In the genomic region with DNA sequence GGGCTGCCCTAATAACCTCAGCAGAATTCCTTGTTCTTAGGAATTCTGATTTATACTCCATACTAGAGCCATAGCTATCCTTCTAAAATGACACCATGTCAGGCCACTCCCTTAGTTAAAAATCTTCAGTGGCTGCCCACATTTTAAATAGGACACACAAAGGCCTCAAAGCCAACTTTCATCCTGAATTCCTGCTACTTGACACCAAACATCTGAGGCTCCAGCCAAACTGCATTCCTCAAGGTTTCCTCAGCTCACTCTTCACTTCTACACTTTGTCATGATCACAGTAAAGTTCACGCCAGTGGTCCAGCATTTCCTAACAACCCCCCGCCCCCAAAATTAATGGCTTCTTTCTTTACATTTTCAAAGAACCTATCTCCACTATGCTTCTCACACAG, we compare ENCODE assay signal across 21 cellular contexts.
DNase-seq lines count a peak whose midpoint lies in the region; ATAC-seq and TF ChIP-seq lines count a peak whose summit lies in the region.
"Had no signal": no experiment of that assay in that cellular context is flagged by ENCODE, and none has a peak within 500 bp of the region (broad histone marks: within the 10 kb centered on the region; RNA-seq: fewer than 3 reads in every experiment).

No MANE protein-coding gene starts in this region.

- no peak overlapping the region for H2BK15ac ChIP-seq in IMR-90 (ENCODE audit: low read depth, low read length)
- H2BK15ac ChIP-seq in mesendoderm (replicated peaks; ENCODE audit: low read depth), result no peak overlapping the region

- WGBS in IMR-90 (ENCODE audit: extremely low coverage in 2 of 2, insufficient read length in 1 of 2), 2 experiments, result 40% methylated on average over 1 of the region's 2 CpGs; no CpG with 5 or more reads in 1 of the 2 experiments
- WGBS in mesendoderm (ENCODE audit: extremely low coverage, insufficient coverage, low lambda C conversion rate), result no CpG with 5 or more reads among the region's 2 CpGs

- peaks cover 8% of the 10 kb centered on the region for H3K4me1 ChIP-seq in IMR-90 (ENCODE audit: control insufficient read depth, insufficient read depth, low read length)
- no peaks in the 10 kb centered on the region for H3K4me1 ChIP-seq in mesendoderm (ENCODE audit: control insufficient read depth, low read depth, low read length)
- H3K4me1 ChIP-seq: esophagus squamous epithelium had no signal

- no peak overlapping the region for H3K18ac ChIP-seq in IMR-90 (ENCODE audit: low read depth, low read length)
- H3K18ac ChIP-seq in mesendoderm (ENCODE audit: low read length), result no peak overlapping the region

- no peak overlapping the region for H2AK5ac ChIP-seq in IMR-90 (ENCODE audit: low read depth, low read length)
- H2AK5ac ChIP-seq in mesendoderm (ENCODE audit: low read length), result no peak overlapping the region

- H3K4me3 ChIP-seq in AG09309 (ENCODE audit: control insufficient read depth, low read depth, low read length), result no peak overlapping the region
- H3K4me3 ChIP-seq in IMR-90 (ENCODE audit: insufficient read depth, low read depth, low read length), result no peak overlapping the region
- H3K4me3 ChIP-seq in choroid plexus epithelial cell (ENCODE audit: low read depth, low read length), result no peak overlapping the region
- no peak overlapping the region for H3K4me3 ChIP-seq in mesendoderm (ENCODE audit: low read length)
- H3K4me3 ChIP-seq: esophagus squamous epithelium, skin epidermis had no signal

- peaks cover 11% of the 10 kb centered on the region for H3K36me3 ChIP-seq in IMR-90 (ENCODE audit: control insufficient read depth, insufficient read depth, low read length)
- no peaks in the 10 kb centered on the region for H3K36me3 ChIP-seq in mesendoderm (ENCODE audit: control insufficient read depth, insufficient read depth, low read length)

- no peaks in the 10 kb centered on the region; the same call in 1 of the 2 replicates for H4K20me1 ChIP-seq in IMR-90 (ENCODE audit: insufficient read depth, low read length)

- POLR2A ChIA-PET in IMR-90 (lab: Charles Lee; ENCODE audit: unreplicated experiment), result no interaction called here

- H3K23ac ChIP-seq in IMR-90 (ENCODE audit: low read depth, low read length), result no peak overlapping the region
- H3K23ac ChIP-seq in mesendoderm (ENCODE audit: low read length), result no peak overlapping the region

- CTCF ChIA-PET in IMR-90 (lab: Yijun Ruan, JAX), result interaction anchor here (1.6 kb wide), 1 partner anchor 602 kb away, joined by 3 read pairs; no protein-coding TSS in a partner anchor

- H4K8ac ChIP-seq in IMR-90 (ENCODE audit: low read depth in 2 of 2, low read length in 2 of 2) (no peak overlapping the region), mesendoderm (ENCODE audit: low read depth, low read length) (no peak overlapping the region)

- H2BK120ac ChIP-seq in IMR-90 (ENCODE audit: low read depth, low read length) (no peak overlapping the region), mesendoderm (ENCODE audit: low read depth, low read length) (no peak overlapping the region)

- BruUV-seq in IMR-90 (replicated peaks; lab: Mats Ljungman, UMichigan), result no TSS peak

- no peaks in the 10 kb centered on the region for H3K9me3 ChIP-seq in IMR-90 (ENCODE audit: control insufficient read depth, insufficient read depth, low read length)
- H3K9me3 ChIP-seq: esophagus squamous epithelium had no signal

- no peak overlapping the region for H3K27ac ChIP-seq in IMR-90 (ENCODE audit: insufficient read depth, low read length)
- no peak overlapping the region for H3K27ac ChIP-seq in mesendoderm (ENCODE audit: low read depth, low read length)
- H3K27ac ChIP-seq: esophagus squamous epithelium, skin epidermis had no signal

- intact Hi-C loops in IMR-90 (cut with micrococcal nuclease), result no loop called here

- H2AK9ac ChIP-seq in IMR-90 (replicated peaks; ENCODE audit: low read depth, low read length, poor library complexity), result no peak overlapping the region

- no peak for TF ChIP-seq POLR2A in IMR-90 (IDR thresholded peaks at IDR 0.05; ENCODE audit: low read depth, low read length)

- dilution Hi-C loops in IMR-90 (cut with HindIII; ENCODE audit: low sequenced_read_pairs, unreplicated experiment), result no loop called here

- in situ Hi-C loops in IMR-90 (cut with MboI; ENCODE audit: low sequenced_read_pairs), result no loop called here

- no peak for TF ChIP-seq CTCF in AG09309 (IDR thresholded peaks at IDR 0.05; ENCODE audit: control insufficient read depth, insufficient read depth, low read depth, low read length, missing control alignments)
- no peak for TF ChIP-seq CTCF in IMR-90 (conservative IDR thresholded peaks at IDR 0.05; ENCODE audit: low read depth, low read length)
- TF ChIP-seq CTCF in choroid plexus epithelial cell (conservative IDR thresholded peaks at IDR 0.05; ENCODE audit: low read depth, low read length), result no peak

- H3K27me3 ChIP-seq in IMR-90 (ENCODE audit: control insufficient read depth, insufficient read depth, low read length) (no peaks in the 10 kb centered on the region), mesendoderm (ENCODE audit: insufficient read depth, low read length, poor library complexity) (no peaks in the 10 kb centered on the region)
- H3K27me3 ChIP-seq: esophagus squamous epithelium had no signal

- H3K56ac ChIP-seq in IMR-90 (ENCODE audit: extremely low read depth, insufficient read depth, low read length) (no peak overlapping the region), mesendoderm (ENCODE audit: low read length) (no peak overlapping the region)

- H4K91ac ChIP-seq in IMR-90 (ENCODE audit: insufficient read depth, low read depth, low read length), result no peak overlapping the region

- H4K5ac ChIP-seq in IMR-90 (ENCODE audit: low read depth, low read length) (no peak overlapping the region), mesendoderm (ENCODE audit: low read length) (no peak overlapping the region)

- no peak overlapping the region for H3K9ac ChIP-seq in IMR-90 (ENCODE audit: low read depth, low read length)
- H3K9ac ChIP-seq in mesendoderm (ENCODE audit: low read length), result no peak overlapping the region

- H2AFZ ChIP-seq in IMR-90 (replicated peaks; ENCODE audit: low read length, poor library complexity), result no peak overlapping the region

- peak overlapping the region; percentile 23; the same call in 1 of the 2 replicates for H3K4me2 ChIP-seq in IMR-90 (ENCODE audit: low read depth, low read length)
- H3K4me2 ChIP-seq in mesendoderm (ENCODE audit: low read length), result no peak overlapping the region

- no peak overlapping the region for H2BK20ac ChIP-seq in IMR-90 (ENCODE audit: low read depth, low read length)

- no peak for TF ChIP-seq RAD21 in IMR-90 (IDR thresholded peaks at IDR 0.05; ENCODE audit: low read length)

- no peak overlapping the region for H2BK5ac ChIP-seq in IMR-90 (ENCODE audit: low read depth, low read length, poor library complexity, severe bottlenecking)
- no peak overlapping the region for H2BK5ac ChIP-seq in mesendoderm (ENCODE audit: low read length)

- no peak overlapping the region for H3K14ac ChIP-seq in IMR-90 (replicated peaks; ENCODE audit: low read depth, low read length)

- H3K9me1 ChIP-seq in IMR-90 (ENCODE audit: insufficient read depth, low read length), result no peaks in the 10 kb centered on the region; the same call in 1 of the 2 replicates

- ATAC-seq in IMR-90 (ENCODE audit: low read depth), result peak; percentile 73
- ATAC-seq in HG03442 (IDR thresholded peaks at IDR 0.05; ENCODE audit: unreplicated experiment), result no peak
- ATAC-seq in GM21619 (IDR thresholded peaks at IDR 0.05; ENCODE audit: unreplicated experiment), result no peak
- ATAC-seq: natural killer cell treated with Interleukin-12 subunit alpha and Interleukin-12 subunit beta and Interleukin-15 and Interleukin-18, amount 100 ng/mL, for 72 hours had no signal

- no peaks in the 10 kb centered on the region for H3K79me1 ChIP-seq in IMR-90 (ENCODE audit: low read depth in 1 of 2, low read length in 2 of 2)
- no peaks in the 10 kb centered on the region for H3K79me1 ChIP-seq in mesendoderm (ENCODE audit: low read length)

- H3K79me2 ChIP-seq in mesendoderm (ENCODE audit: control insufficient read depth, insufficient read depth, low read length), result no peaks in the 10 kb centered on the region

- DNase-seq in AG09309 (ENCODE audit: low read depth) (peak; percentile 20), IMR-90 (peak; percentile 54), choroid plexus epithelial cell (ENCODE audit: low read depth) (peak; percentile 61), mesendoderm (peak; percentile 64), NCI-H69 (lab: John Stamatoyannopoulos, UW) (no peak)
- DNase-seq in stimulated activated CD4-positive, alpha-beta T cell treated with anti-CD3 and anti-CD28 coated beads, Interleukin-12 subunit alpha, Interleukin-12 subunit beta, amount 100 ng/mL, for 4 hours, result no peak
- DNase-seq: activated CD4-positive, alpha-beta T cell treated with anti-CD3 and anti-CD28 coated beads for 4 hours; CD4-positive, alpha-beta memory T cell; effector CD4-positive, alpha-beta T cell; esophagus squamous epithelium; GOT3; hippocampal formation; mesenchymal stem cell; NCI-H1105 treated with DMSO at 0.1 percent for 48 hours; NCI-H524; Right ventricle myocardium superior; stimulated activated CD4-positive, alpha-beta T cell treated with anti-CD3 and anti-CD28 coated beads, Interleukin-4, amount 100 ng/mL, for 24 hours had no signal

- no peak overlapping the region for H3K4ac ChIP-seq in IMR-90 (ENCODE audit: low read depth, low read length)
- H3K4ac ChIP-seq in mesendoderm (ENCODE audit: low read depth, low read length), result no peak overlapping the region

TF ChIP-seq in IMR-90, 13 proteins besides CTCF, POLR2A, EP300 and RAD21 (continues in another document):
- TF ChIP-seq, protein P1, sequence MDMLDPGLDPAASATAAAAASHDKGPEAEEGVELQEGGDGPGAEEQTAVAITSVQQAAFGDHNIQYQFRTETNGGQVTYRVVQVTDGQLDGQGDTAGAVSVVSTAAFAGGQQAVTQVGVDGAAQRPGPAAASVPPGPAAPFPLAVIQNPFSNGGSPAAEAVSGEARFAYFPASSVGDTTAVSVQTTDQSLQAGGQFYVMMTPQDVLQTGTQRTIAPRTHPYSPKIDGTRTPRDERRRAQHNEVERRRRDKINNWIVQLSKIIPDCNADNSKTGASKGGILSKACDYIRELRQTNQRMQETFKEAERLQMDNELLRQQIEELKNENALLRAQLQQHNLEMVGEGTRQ (IDR thresholded peaks at IDR 0.05; ENCODE audit: low read depth, low read length), result no peak
- TF ChIP-seq MXI1 (IDR thresholded peaks at IDR 0.05; ENCODE audit: borderline replicate concordance, low read depth, low read length) (no peak), MAFK (IDR thresholded peaks at IDR 0.05; ENCODE audit: low read depth, low read length) (no peak), SMC3 (IDR thresholded peaks at IDR 0.05; ENCODE audit: low read depth, low read length) (no peak), NFE2L2 (IDR thresholded peaks at IDR 0.05; ENCODE audit: low read depth, low read length) (no peak), CEBPB (IDR thresholded peaks at IDR 0.05; ENCODE audit: low read depth, low read length) (no peak), CHD1 (IDR thresholded peaks at IDR 0.05; ENCODE audit: low read depth, low read length) (no peak), FOS (IDR thresholded peaks at IDR 0.05; ENCODE audit: low read depth, low read length) (no peak)

Comparison
In these comparisons a context has a peak if more than half of its experiments do, and no peak if none do; other contexts are left out.
1. DNase-seq: peak in AG09309 (single experiment), IMR-90 (single experiment), choroid plexus epithelial cell (single experiment) and mesendoderm (single experiment); none in stimulated activated CD4-positive, alpha-beta T cell treated with anti-CD3 and anti-CD28 coated beads, Interleukin-12 subunit alpha, Interleukin-12 subunit beta, amount 100 ng/mL, for 4 hours (single experiment) and NCI-H69 (single experiment).